ENCODE assay signal across 9 cellular contexts in genomic region chr10:103181244-103181643, GRCh38. TPM values are rescaled to one million over a fixed set of nuclear protein-coding genes. Genes with fewer than 3 reads are reported as not detected.
DNase-seq lines count a peak whose midpoint lies in the region; ATAC-seq and TF ChIP-seq lines count a peak whose summit lies in the region.
"Had no signal": no experiment of that assay in that cellular context is flagged by ENCODE, and none has a peak within 500 bp of the region (broad histone marks: within the 10 kb centered on the region; RNA-seq: fewer than 3 reads in every experiment).

No MANE protein-coding gene starts in this region.

- no peaks in the 10 kb centered on the region for H3K36me3 ChIP-seq in SK-N-MC (ENCODE audit: insufficient read depth, low read length)

- H3K27ac ChIP-seq in SK-N-MC (0 out of 2 replicates have a peak overlapping the region, but pooled peaks have one; percentile 13), foreskin keratinocyte (no peak overlapping the region)
- H3K27ac ChIP-seq: VCaP had no signal

- no peaks in the 10 kb centered on the region for H3K9me3 ChIP-seq in SK-N-MC (ENCODE audit: low read depth, low read length)

- H3K9ac ChIP-seq in SK-N-MC (ENCODE audit: insufficient read length), result no peak overlapping the region

- DNase-seq in SK-N-MC (ENCODE audit: low read depth, low spot score), result no peak
- DNase-seq in myocyte (ENCODE audit: low read depth), result peak; percentile 83
- DNase-seq in HuH-7.5 (ENCODE audit: low spot score), result no peak
- DNase-seq in foreskin keratinocyte, result no peak
- DNase-seq in NCI-H1417 treated with DMSO at 0.1 percent for 48 hours (lab: John Stamatoyannopoulos, UW), result no peak

- H3K4me3 ChIP-seq in SK-N-MC, result no peak overlapping the region

- H3K4me1 ChIP-seq in foreskin keratinocyte, result peaks cover 10% of the 10 kb centered on the region

- no peak for TF ChIP-seq CTCF in foreskin keratinocyte (conservative IDR thresholded peaks at IDR 0.05)

- H3K27me3 ChIP-seq in foreskin keratinocyte, result no peaks in the 10 kb centered on the region

- ATAC-seq in GM18870 (IDR thresholded peaks at IDR 0.05; ENCODE audit: unreplicated experiment), result peak; percentile 51
- peak; percentile 70 for ATAC-seq in HG03066 (IDR thresholded peaks at IDR 0.05; ENCODE audit: low read depth, unreplicated experiment)
- ATAC-seq in HG03039 (IDR thresholded peaks at IDR 0.05; ENCODE audit: unreplicated experiment), result no peak
- ATAC-seq in foreskin keratinocyte, result no peak

RNA-seq across cellular contexts. Expression of gene NT5C2, which starts 11.8 kb away (rescaled TPM):
- total RNA-seq in myocyte (57.3 and 79.4 TPM in 2 replicates), foreskin keratinocyte (44.1 and 47.9 TPM in 2 replicates)
- polyA plus RNA-seq in myocyte (2012), result 63.3 TPM
- polyA plus RNA-seq in foreskin keratinocyte, result 20.7 and 21.2 TPM in 2 replicates

Comparison
In these comparisons a context has a peak if more than half of its experiments do, and no peak if none do; other contexts are left out.
1. ATAC-seq: peak in GM18870 (single experiment) and HG03066 (single experiment); none in HG03039 (single experiment) and foreskin keratinocyte (single experiment).